25 cellular contexts compared by ENCODE assay signal in the genomic region with DNA sequence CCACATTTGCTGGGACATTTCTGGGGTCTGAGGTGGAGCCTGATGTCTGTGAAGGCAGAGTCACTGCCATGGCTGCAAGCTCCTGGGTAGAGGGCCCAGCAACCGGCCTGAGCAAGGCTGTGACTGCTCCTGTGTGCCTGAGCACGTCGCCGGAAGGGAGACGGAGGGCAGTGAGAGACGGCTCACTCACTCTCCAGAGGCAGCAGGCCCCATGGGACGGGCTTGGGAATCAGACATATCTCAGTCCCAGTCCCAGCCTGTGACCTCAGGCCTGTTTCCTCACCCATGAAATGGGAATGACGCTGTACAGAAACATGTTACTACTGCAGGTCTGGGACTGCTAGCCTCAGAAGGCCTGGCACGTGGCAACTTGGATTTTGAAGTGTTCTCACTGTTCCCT. TPM values are rescaled to one million over a fixed set of nuclear protein-coding genes. Genes with fewer than 3 reads are reported as not detected.
"Had no signal": no experiment of that assay in that cellular context is flagged by ENCODE, and none has a peak within 500 bp of the region (broad histone marks: within the 10 kb centered on the region; RNA-seq: fewer than 3 reads in every experiment).

No MANE protein-coding gene starts in this region.

- H3K4me1 ChIP-seq: left lung, right atrium auricular region, uterus had no signal

- H3K27me3 ChIP-seq: left lung, right atrium auricular region, right lobe of liver, suprapubic skin, tibial artery, uterus had no signal

- FAIRE-seq: islet of Langerhans, kidney had no signal

- DNase-seq: hypothalamus; immature natural killer cell; kidney; left colon; left lung; midbrain; naive thymus-derived CD4-positive, alpha-beta T cell; nucleus accumbens; stimulated activated CD4-positive, alpha-beta T cell treated with anti-CD3 and anti-CD28 coated beads, Interleukin-12 subunit alpha, Interleukin-12 subunit beta, amount 100 ng/mL, for 4 hours; stimulated activated CD4-positive, alpha-beta T cell treated with anti-CD3 and anti-CD28 coated beads, Interleukin-15, amount 100 ng/mL, for 24 hours; stimulated activated CD4-positive, alpha-beta T cell treated with anti-CD3 and anti-CD28 coated beads, Interleukin-2, amount 100 ng/mL, for 24 hours; stimulated activated CD4-positive, alpha-beta T cell treated with anti-CD3 and anti-CD28 coated beads, Interleukin-4, amount 100 ng/mL, for 1 hour; stimulated activated naive CD4-positive, alpha-beta T cell; tibial artery; uterus had no signal

- H3K27ac ChIP-seq: left lung, right atrium auricular region, suprapubic skin, thoracic aorta, tibial artery, uterus had no signal

- H3K36me3 ChIP-seq: uterus had no signal

- ATAC-seq: left lung; naive thymus-derived CD4-positive, alpha-beta T cell; natural killer cell treated with Interleukin-12 subunit alpha and Interleukin-12 subunit beta and Interleukin-15 and Interleukin-18, amount 100 ng/mL, for 72 hours had no signal

- H3K4me2 ChIP-seq: smooth muscle cell had no signal

- H3K9me3 ChIP-seq: left lung, mucosa of descending colon, right atrium auricular region, right lobe of liver, suprapubic skin, thoracic aorta, tibial artery, uterus had no signal

- H3K4me3 ChIP-seq: left lung, lung, mucosa of descending colon, right atrium auricular region, right lobe of liver, smooth muscle cell, suprapubic skin, thoracic aorta, tibial artery, uterus had no signal

RNA-seq across cellular contexts. Expression of a gene that starts 36.4 kb away (rescaled TPM):
- total RNA-seq: osteocyte, smooth muscle cell had no signal
- polyA plus RNA-seq: immature natural killer cell; naive thymus-derived CD4-positive, alpha-beta T cell; smooth muscle cell had no signal
